5 cellular contexts compared by ENCODE assay signal in genomic region chr15:30514545-30514944, GRCh38. TPM values are rescaled to one million over a fixed set of nuclear protein-coding genes. Genes with fewer than 3 reads are reported as not detected.
"Had no signal": no experiment of that assay in that cellular context is flagged by ENCODE, and none has a peak within 500 bp of the region (broad histone marks: within the 10 kb centered on the region; RNA-seq: fewer than 3 reads in every experiment).

No MANE protein-coding gene starts in this region.

RNA-seq across cellular contexts. Expression of gene GOLGA8Q, which starts 37.3 kb away (rescaled TPM):
- total RNA-seq: OCI-LY7, PC-3, PC-9, RPMI7951, SJCRH30 had no signal
